In the genomic region with DNA sequence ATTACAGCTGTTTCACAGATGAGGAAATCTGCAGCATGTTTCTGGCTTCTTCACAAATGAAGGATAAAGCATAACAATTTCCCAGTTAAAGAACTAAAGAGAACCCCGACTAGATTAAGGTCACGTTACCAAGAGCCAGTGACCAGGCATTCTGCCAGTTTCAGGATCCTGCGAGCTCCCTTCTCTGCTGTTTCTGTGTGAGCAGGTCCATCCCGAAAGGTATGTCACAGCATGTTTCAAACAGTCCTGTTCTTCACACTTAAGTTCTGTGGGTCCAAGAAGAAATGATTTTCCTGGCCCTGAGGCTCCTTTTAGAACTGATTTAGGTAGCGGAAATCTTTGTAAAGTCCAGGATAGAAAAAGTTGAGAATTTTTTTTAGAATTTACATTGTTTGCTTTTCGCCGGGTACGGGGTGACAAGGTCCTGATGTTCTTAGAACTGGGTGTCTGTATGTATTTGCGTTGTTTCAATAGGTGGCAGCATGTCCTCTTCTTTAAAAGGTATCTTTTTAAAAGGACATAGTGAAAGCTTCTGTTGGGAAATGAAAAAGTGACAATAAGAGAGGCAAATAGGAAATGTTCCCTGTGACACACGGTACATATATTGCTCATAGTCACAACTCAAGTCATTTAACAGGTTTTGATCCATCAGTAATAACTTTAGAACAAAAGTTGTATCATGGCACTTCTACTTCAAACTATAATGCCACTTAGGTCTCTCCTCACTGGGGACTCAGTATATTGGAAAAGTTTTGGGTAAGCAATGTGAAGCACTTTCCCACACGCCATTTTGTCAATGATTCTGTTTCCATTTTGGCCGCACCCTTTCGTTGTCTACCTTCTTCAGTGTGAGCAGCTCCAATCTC, we compare ENCODE assay signal across 9 cellular contexts. TPM values are rescaled to one million over a fixed set of nuclear protein-coding genes. Genes with fewer than 3 reads are reported as not detected.
DNase-seq lines count a peak whose midpoint lies in the region; ATAC-seq and TF ChIP-seq lines count a peak whose summit lies in the region.
"Had no signal": no experiment of that assay in that cellular context is flagged by ENCODE, and none has a peak within 500 bp of the region (broad histone marks: within the 10 kb centered on the region; RNA-seq: fewer than 3 reads in every experiment).

No MANE protein-coding gene starts in this region.

- H3F3A ChIP-seq in MM.1S (ENCODE audit: insufficient read depth, low read length): no peaks in the 10 kb centered on the region

- H3K4me1 ChIP-seq in MM.1S (ENCODE audit: low read length) (peaks cover 5% of the 10 kb centered on the region; the same call in 1 of the 2 replicates), Peyer's patch (no peaks in the 10 kb centered on the region)

- no peaks in the 10 kb centered on the region for H3K36me3 ChIP-seq in MM.1S (replicated peaks; ENCODE audit: insufficient read depth, low read length)
- no peaks in the 10 kb centered on the region for H3K36me3 ChIP-seq in Peyer's patch

- H3K9me3 ChIP-seq in MM.1S (replicated peaks; ENCODE audit: insufficient read depth, low read length): no peaks in the 10 kb centered on the region
- no peaks in the 10 kb centered on the region for H3K9me3 ChIP-seq in Peyer's patch

- no peaks in the 10 kb centered on the region for H3K79me2 ChIP-seq in MM.1S (ENCODE audit: low read length)

- TF ChIP-seq CTCF in MM.1S (IDR thresholded peaks at IDR 0.05; ENCODE audit: low read length) (peak; percentile 66), Peyer's patch (IDR thresholded peaks at IDR 0.05) (peak in 3 of 6 experiments; percentile 38 to 44 (median 44))

- H3K27ac ChIP-seq in MM.1S (ENCODE audit: low read length): no peak overlapping the region
- H3K27ac ChIP-seq in Peyer's patch: no peak overlapping the region

- DNase-seq in AML-193 (lab: John Stamatoyannopoulos, UW): peak; percentile 43 to 48
- DNase-seq in MM.1S: peak; percentile 74
- DNase-seq in amniotic epithelial cell (ENCODE audit: low read depth): peak; percentile 61
- DNase-seq in kidney tubule cell (ENCODE audit: low spot score): peak; percentile 66
- no peak for DNase-seq in NCI-H2196 treated with DMSO at 0.1 percent for 48 hours (lab: John Stamatoyannopoulos, UW; ENCODE audit: unreplicated experiment)
- no peak for DNase-seq in Peyer's patch

- H3K4me3 ChIP-seq in MM.1S (ENCODE audit: low read length) (peak overlapping the region; percentile 28; the same call in 1 of the 2 replicates), Peyer's patch (no peak overlapping the region)

- peak; percentile 70 for ATAC-seq in GM18499 (IDR thresholded peaks at IDR 0.05; ENCODE audit: insufficient read depth, unreplicated experiment)
- ATAC-seq in GM19035 (IDR thresholded peaks at IDR 0.05; ENCODE audit: unreplicated experiment): no peak

- no peaks in the 10 kb centered on the region for H3K9me2 ChIP-seq in MM.1S (replicated peaks; ENCODE audit: insufficient read depth, low read length)

- H3K27me3 ChIP-seq in MM.1S (replicated peaks; ENCODE audit: insufficient read depth, low read length) (no peaks in the 10 kb centered on the region), Peyer's patch (no peaks in the 10 kb centered on the region)

- H4K20me1 ChIP-seq in MM.1S (ENCODE audit: insufficient read depth, low read length): no peaks in the 10 kb centered on the region

- H2AFZ ChIP-seq in MM.1S (ENCODE audit: low read length): peak overlapping the region; percentile 38

- no peak overlapping the region for H3K9ac ChIP-seq in MM.1S (ENCODE audit: low read length)

- peak overlapping the region; percentile 46 for H3K4me2 ChIP-seq in MM.1S (ENCODE audit: low read depth, low read length)

- no peak for TF ChIP-seq POLR2A in Peyer's patch (IDR thresholded peaks at IDR 0.05)

RNA-seq across cellular contexts. Expression of gene IL21, which starts 18.4 kb away (rescaled TPM):
- not detected for total RNA-seq in Peyer's patch
- total RNA-seq: urinary bladder had no signal

Comparison
In these comparisons a context has a peak if more than half of its experiments do, and no peak if none do; other contexts are left out.
1. DNase-seq: peak in AML-193 (2 of 2), MM.1S (single experiment), amniotic epithelial cell (single experiment) and kidney tubule cell (single experiment); none in NCI-H2196 treated with DMSO at 0.1 percent for 48 hours (single experiment) and Peyer's patch (0 of 3).